8 cellular contexts compared by ENCODE assay signal in genomic region chr5:112419596-112420110, GRCh38. TPM values are rescaled to one million over a fixed set of nuclear protein-coding genes. Genes with fewer than 3 reads are reported as not detected.
DNase-seq lines count a peak whose midpoint lies in the region; ATAC-seq and TF ChIP-seq lines count a peak whose summit lies in the region.

No MANE protein-coding gene starts in this region.

- H3K27ac ChIP-seq in VCaP = peak overlapping the region; percentile 61

- peaks cover 9% of the 10 kb centered on the region for H3K4me1 Mint-ChIP-seq in nephron

- peaks cover 91% of the 10 kb centered on the region for H3K27me3 Mint-ChIP-seq in nephron (ENCODE audit: low read depth)

- no peak for TF ChIP-seq CTCF in VCaP (conservative IDR thresholded peaks at IDR 0.05)
- TF ChIP-seq CTCF in fibroblast of the aortic adventitia (IDR thresholded peaks at IDR 0.05; ENCODE audit: insufficient read depth, low read length) = no peak
- no peak for TF ChIP-seq CTCF in nephron (IDR thresholded peaks at IDR 0.05; ENCODE audit: unreplicated experiment in 3 of 3)

- DNase-seq in NCI-H1417 (lab: John Stamatoyannopoulos, UW) = peak; percentile 44 to 75 (median 70)
- DNase-seq in NCI-H1417 treated with DMSO at 0.1 percent for 48 hours (lab: John Stamatoyannopoulos, UW) = no peak
- DNase-seq in fibroblast of the aortic adventitia (ENCODE audit: low read depth) = no peak

- H3K36me3 Mint-ChIP-seq in nephron (ENCODE audit: low read depth) = no peaks in the 10 kb centered on the region

- H3K9me3 Mint-ChIP-seq in nephron = no peaks in the 10 kb centered on the region

- H3K27ac Mint-ChIP-seq in nephron = peak overlapping the region in 1 of 3 experiments; percentile 66

- H3K4me3 ChIP-seq in fibroblast of the aortic adventitia (ENCODE audit: low read depth, low read length) = peak overlapping the region; percentile 58

- H3K4me3 Mint-ChIP-seq in nephron = peak overlapping the region; percentile 86 to 87 (median 87)

- peak; percentile 38 for ATAC-seq in GM21390 (IDR thresholded peaks at IDR 0.05; ENCODE audit: unreplicated experiment)
- peak; percentile 37 for ATAC-seq in HG03571 (IDR thresholded peaks at IDR 0.05; ENCODE audit: unreplicated experiment)
- no peak for ATAC-seq in GM18519 (IDR thresholded peaks at IDR 0.05; ENCODE audit: low FRiP score, unreplicated experiment)

RNA-seq across cellular contexts. Expression of gene EPB41L4A, which starts 0.6 kb away (rescaled TPM):
- 0.54 and 2.4 TPM in 2 replicates for total RNA-seq in fibroblast of the aortic adventitia (ENCODE audit: low replicate concordance)

Comparison
In these comparisons a context has a peak if more than half of its experiments do, and no peak if none do; other contexts are left out.
1. DNase-seq: peak in NCI-H1417 (3 of 3); none in NCI-H1417 treated with DMSO at 0.1 percent for 48 hours (single experiment) and fibroblast of the aortic adventitia (single experiment).